ENCODE assay signal across 9 cellular contexts in the genomic region with DNA sequence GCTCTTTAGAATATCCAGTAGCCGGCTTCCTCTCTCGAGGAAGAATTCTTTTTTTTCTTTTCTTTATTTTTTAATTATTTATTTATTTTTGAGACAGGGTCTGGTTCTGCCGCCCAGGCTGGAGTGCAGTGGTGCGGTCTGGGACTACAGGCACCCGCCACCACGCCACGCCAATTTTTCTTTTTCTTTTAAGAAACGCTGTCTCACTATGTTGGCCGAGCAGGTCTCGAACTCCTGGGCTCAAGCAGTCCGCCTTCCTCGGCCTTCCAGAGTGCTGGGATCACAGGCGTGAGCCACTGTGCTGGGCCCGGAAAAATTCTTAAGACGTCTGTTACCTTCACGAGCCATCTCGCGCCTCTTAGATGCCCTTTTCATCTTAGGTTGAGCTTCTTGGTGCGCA. TPM values are rescaled to one million over a fixed set of nuclear protein-coding genes. Genes with fewer than 3 reads are reported as not detected.
DNase-seq lines count a peak whose midpoint lies in the region; ATAC-seq, FAIRE-seq and TF ChIP-seq lines count a peak whose summit lies in the region.
"Had no signal": no experiment of that assay in that cellular context is flagged by ENCODE, and none has a peak within 500 bp of the region (broad histone marks: within the 10 kb centered on the region; RNA-seq: fewer than 3 reads in every experiment).

No MANE protein-coding gene starts in this region.

- peak overlapping the region in 1 of 2 experiments; percentile 97; a peak in 2 of 4 replicates for H3K4me3 ChIP-seq in DND-41 (ENCODE audit: low read depth in 1 of 2, low read length in 2 of 2)
- H3K4me3 ChIP-seq in esophagus (ENCODE audit: low read depth in 1 of 2, low read length in 2 of 2): peak overlapping the region; percentile 85 to 89
- peak overlapping the region; percentile 56 to 97 (median 82) for H3K4me3 ChIP-seq in pancreas

- POLR2A ChIA-PET in RWPE1 (lab: Yijun Ruan, JAX; ENCODE audit: low non-redundant PET): no interaction called here

- no peak for FAIRE-seq in pancreas (lab: Jason Lieb, UNC)
- FAIRE-seq: islet of Langerhans had no signal

- DNase-seq in DND-41 (no peak), RWPE1 (ENCODE audit: low spot score) (no peak), pancreas (peak in 1 of 6 donors; percentile 23), NCI-H187 treated with DMSO at 0.1 percent for 48 hours (lab: John Stamatoyannopoulos, UW) (no peak), T1000 (lab: John Stamatoyannopoulos, UW) (no peak), SK-N-DZ (ENCODE audit: low spot score) (no peak)

- peak overlapping the region; percentile 86; the same call in 1 of the 2 replicates for H3K9ac ChIP-seq in DND-41 (ENCODE audit: low read depth, low read length)

- H3K27ac ChIP-seq in DND-41 (ENCODE audit: low read length): no peak overlapping the region
- H3K27ac ChIP-seq in RWPE1: peak overlapping the region; percentile 97
- H3K27ac ChIP-seq in esophagus (ENCODE audit: low read depth in 2 of 2, low read length in 1 of 2): peak overlapping the region; percentile 92 to 97
- peak overlapping the region in 1 of 4 donors; percentile 96 for H3K27ac ChIP-seq in pancreas

- H3K4me2 ChIP-seq in DND-41 (ENCODE audit: insufficient read depth, low read length): peak overlapping the region; percentile 95

- no peak for ATAC-seq in DND-41 (ENCODE audit: insufficient read depth, low read depth)
- no peak for ATAC-seq in pancreas
- ATAC-seq in GM21528 (IDR thresholded peaks at IDR 0.05; ENCODE audit: low FRiP score, unreplicated experiment): no peak

- TF ChIP-seq CTCF in DND-41 (IDR thresholded peaks at IDR 0.05; ENCODE audit: borderline replicate concordance, extremely low read depth, low read length, poor library complexity, severe bottlenecking): no peak
- TF ChIP-seq CTCF in RWPE1 (conservative IDR thresholded peaks at IDR 0.05; ENCODE audit: low read depth): no peak
- TF ChIP-seq CTCF in pancreas (IDR thresholded peaks at IDR 0.05): no peak

- peaks cover 2% of the 10 kb centered on the region; the same call in 1 of the 2 replicates for H4K20me1 ChIP-seq in DND-41 (ENCODE audit: insufficient read depth, low read length)

- H2AFZ ChIP-seq in DND-41 (ENCODE audit: low read depth, low read length): peak overlapping the region; percentile 98

- peaks cover 31% of the 10 kb centered on the region for H3K4me1 ChIP-seq in DND-41 (ENCODE audit: insufficient read depth, low read length)
- peaks cover 0 to 3% of the 10 kb centered on the region in 2 donors for H3K4me1 ChIP-seq in esophagus (ENCODE audit: control insufficient read depth in 2 of 2, insufficient read depth in 2 of 2, low read length in 1 of 2)
- H3K4me1 ChIP-seq in pancreas: peaks cover 5 to 27% (median 9%) of the 10 kb centered on the region in 3 donors

- H3K79me2 ChIP-seq in DND-41 (ENCODE audit: insufficient read depth, low read length): peaks cover 39% of the 10 kb centered on the region

- H3K36me3 ChIP-seq in DND-41 (ENCODE audit: insufficient read depth, low read length) (no peaks in the 10 kb centered on the region), esophagus (ENCODE audit: control insufficient read depth in 2 of 2, insufficient read depth in 2 of 2, low read length in 1 of 2) (no peaks in the 10 kb centered on the region), pancreas (no peaks in the 10 kb centered on the region)

- peaks cover 9% of the 10 kb centered on the region for H3K27me3 ChIP-seq in DND-41 (ENCODE audit: insufficient read depth, low read length, poor library complexity)
- no peaks in the 10 kb centered on the region for H3K27me3 ChIP-seq in esophagus (ENCODE audit: control insufficient read depth in 1 of 2, insufficient read depth in 2 of 2, low read length in 2 of 2)
- no peaks in the 10 kb centered on the region for H3K27me3 ChIP-seq in pancreas

- intact Hi-C loops in pancreas (cut with DNase I): no loop called here

- H3K9me3 ChIP-seq in DND-41 (ENCODE audit: insufficient read depth, low read length, severe bottlenecking) (no peaks in the 10 kb centered on the region), esophagus (ENCODE audit: control insufficient read depth in 2 of 2, insufficient read depth in 1 of 2, low read depth in 1 of 2, low read length in 1 of 2) (no peaks in the 10 kb centered on the region), pancreas (no peaks in the 10 kb centered on the region)

- CTCF ChIA-PET in RWPE1 (lab: Yijun Ruan, JAX): no interaction called here

- 87 to 91% methylated on average over 19 of the region's 19 CpGs for WGBS in esophagus, 2 donors
- WGBS in pancreas, 2 donors: 82 to 89% methylated on average over 19 of the region's 19 CpGs

RNA-seq across cellular contexts. Expression of gene TMEM131, which starts 0.9 kb away (rescaled TPM):
- polyA plus RNA-seq in esophagus: 1 to 10 TPM; 9.3 to 9.9 TPM
- total RNA-seq in pancreas: 10 to 100 TPM; 15.5 to 26.5 (median 21.4) TPM
- polyA plus RNA-seq in pancreas: 10 to 100 TPM in 1 of 2 donors, 1 to 10 TPM in 1; 8.1 to 11.0 TPM
- polyA plus RNA-seq in SK-N-DZ (2014; cell fraction: cytosol; rRNA removed): 7.8 and 10.3 TPM in 2 replicates
- 8.5 and 24.6 TPM in 2 replicates for polyA plus RNA-seq in SK-N-DZ (2014; cell fraction: nucleus; rRNA removed)
